8 cellular contexts compared by ENCODE assay signal in genomic region chr7:151485006-151485732, GRCh38.
A peak's percentile ranks its signal among the peaks of the same experiment; 100 is the strongest.
DNase-seq lines count a peak whose midpoint lies in the region; ATAC-seq and TF ChIP-seq lines count a peak whose summit lies in the region.

No MANE protein-coding gene starts in this region.

- TF ChIP-seq CTCF in AG10803 (conservative IDR thresholded peaks at IDR 0.05; ENCODE audit: low read length) (0 out of 2 replicates have a peak, but pooled peaks have one; percentile 7), tibial artery (IDR thresholded peaks at IDR 0.05) (no peak)

- intact Hi-C loops in tibial artery (cut with DNase I; ENCODE audit: low total_unique reads): no loop called here

- H3K4me3 ChIP-seq in AG10803 (ENCODE audit: low read length) (no peak overlapping the region), adipocyte (ENCODE audit: low read length) (no peak overlapping the region), tibial artery (no peak overlapping the region)

- ATAC-seq in memory B cell (ENCODE audit: low read depth): no peak
- ATAC-seq in HG02840 (IDR thresholded peaks at IDR 0.05; ENCODE audit: low FRiP score, unreplicated experiment): no peak
- ATAC-seq in HG02852 (IDR thresholded peaks at IDR 0.05; ENCODE audit: unreplicated experiment): no peak

- H3K36me3 ChIP-seq in adipocyte (ENCODE audit: control insufficient read depth, insufficient read depth, low read length, severe bottlenecking) (peaks cover 85% of the 10 kb centered on the region), tibial artery (peaks cover 28 to 59% (median 56%) of the 10 kb centered on the region in 3 donors)

- no peaks in the 10 kb centered on the region for H3K27me3 Mint-ChIP-seq in memory B cell

- H3K9me3 ChIP-seq in adipocyte (ENCODE audit: control insufficient read depth, low read length) (no peaks in the 10 kb centered on the region), tibial artery (no peaks in the 10 kb centered on the region)

- H3K9me3 Mint-ChIP-seq in memory B cell: no peaks in the 10 kb centered on the region

- H3K9ac ChIP-seq in adipocyte (ENCODE audit: low read length): no peak overlapping the region

- DNase-seq in AG10803 (ENCODE audit: low read depth): peak; percentile 71
- DNase-seq in HCEC 1CT: peak; percentile 88
- DNase-seq in adipocyte (ENCODE audit: low read depth): peak; percentile 42
- no peak for DNase-seq in memory B cell (ENCODE audit: low spot score in 2 of 2)
- DNase-seq in tibial artery: no peak
- no peak for DNase-seq in NCI-H187 treated with DMSO at 0.1 percent for 48 hours (lab: John Stamatoyannopoulos, UW)

- H3K36me3 Mint-ChIP-seq in memory B cell: peaks cover 40% of the 10 kb centered on the region

- H3K4me3 Mint-ChIP-seq in memory B cell: no peak overlapping the region

- H3K4me1 ChIP-seq in adipocyte (ENCODE audit: control insufficient read depth, insufficient read depth, low read length) (peaks cover 6% of the 10 kb centered on the region), tibial artery (peaks cover 0 to 40% (median 8%) of the 10 kb centered on the region in 4 donors)

- H3K27ac ChIP-seq in tibial artery: peak overlapping the region in 1 of 2 donors; percentile 1

- no peaks in the 10 kb centered on the region for H3K27me3 ChIP-seq in adipocyte (replicated peaks; ENCODE audit: control insufficient read depth, insufficient read depth, low read length)
- H3K27me3 ChIP-seq in tibial artery: no peaks in the 10 kb centered on the region

- H3K27ac Mint-ChIP-seq in memory B cell: peak overlapping the region; percentile 28

- H3K4me1 Mint-ChIP-seq in memory B cell: peaks cover 16% of the 10 kb centered on the region

Comparison
In these comparisons a context has a peak if more than half of its experiments do, and no peak if none do; other contexts are left out.
1. DNase-seq: peak in AG10803 (single experiment), HCEC 1CT (single experiment) and adipocyte (single experiment); none in memory B cell (0 of 2), tibial artery (0 of 2) and NCI-H187 treated with DMSO at 0.1 percent for 48 hours (single experiment).